18 cellular contexts compared by ENCODE assay signal in the genomic region with DNA sequence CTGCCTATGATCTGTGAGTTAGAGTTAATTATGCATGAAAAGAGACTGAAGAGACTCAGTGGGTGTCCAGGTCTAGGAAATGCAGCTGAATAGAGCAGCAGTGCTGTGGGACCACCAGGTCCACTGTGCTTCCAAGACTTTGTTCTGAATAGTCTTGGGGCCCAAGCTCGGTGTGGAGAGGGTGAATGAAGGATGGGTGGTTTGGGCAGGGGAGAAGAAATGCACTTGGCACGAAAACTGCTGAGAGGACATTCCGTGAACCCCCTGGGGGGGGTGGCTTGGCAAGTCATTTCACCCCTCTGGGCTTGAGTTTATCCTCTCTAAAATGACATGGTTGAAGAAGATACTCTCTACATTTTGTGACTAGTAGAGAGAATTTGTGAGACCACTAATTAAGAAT.
DNase-seq lines count a peak whose midpoint lies in the region; ATAC-seq and TF ChIP-seq lines count a peak whose summit lies in the region.
"Had no signal": no experiment of that assay in that cellular context is flagged by ENCODE, and none has a peak within 500 bp of the region (broad histone marks: within the 10 kb centered on the region; RNA-seq: fewer than 3 reads in every experiment).

No MANE protein-coding gene starts in this region.

- H3K79me2 ChIP-seq in MM.1S (ENCODE audit: low read length): no peaks in the 10 kb centered on the region

- peaks cover 2% of the 10 kb centered on the region for H3K36me3 Mint-ChIP-seq in activated naive CD4-positive, alpha-beta T cell treated with anti-CD3 and anti-CD28 coated beads, Interleukin-2, amount 10 ng/mL, durations not matched to agents 7 days and 5 days
- H3K36me3 Mint-ChIP-seq in activated naive CD8-positive, alpha-beta T cell: no peaks in the 10 kb centered on the region
- H3K36me3 Mint-ChIP-seq in stimulated activated effector memory CD8-positive, alpha-beta T cell treated with anti-CD3 and anti-CD28 coated beads, Interleukin-12 subunit alpha, Interleukin-12 subunit beta, amount 100 ng/mL, for 72 hours: no peaks in the 10 kb centered on the region

- peaks cover 2% of the 10 kb centered on the region for H3K9me3 Mint-ChIP-seq in activated naive CD4-positive, alpha-beta T cell treated with anti-CD3 and anti-CD28 coated beads, Interleukin-2, amount 10 ng/mL, durations not matched to agents 7 days and 5 days
- no peaks in the 10 kb centered on the region for H3K9me3 Mint-ChIP-seq in activated naive CD8-positive, alpha-beta T cell (ENCODE audit: low read depth)
- no peaks in the 10 kb centered on the region for H3K9me3 Mint-ChIP-seq in stimulated activated effector memory CD8-positive, alpha-beta T cell treated with anti-CD3 and anti-CD28 coated beads, Interleukin-12 subunit alpha, Interleukin-12 subunit beta, amount 100 ng/mL, for 72 hours
- H3K9me3 Mint-ChIP-seq: central memory CD8-positive, alpha-beta T cell had no signal

- no peaks in the 10 kb centered on the region for H3K36me3 ChIP-seq in MM.1S (replicated peaks; ENCODE audit: insufficient read depth, low read length)
- H3K36me3 ChIP-seq: left lung, pancreas, suprapubic skin had no signal

- H3K27ac Mint-ChIP-seq in activated naive CD4-positive, alpha-beta T cell treated with anti-CD3 and anti-CD28 coated beads, Interleukin-2, amount 10 ng/mL, durations not matched to agents 7 days and 5 days: peak overlapping the region; percentile 96
- H3K27ac Mint-ChIP-seq in activated naive CD8-positive, alpha-beta T cell: peak overlapping the region; percentile 69
- H3K27ac Mint-ChIP-seq in stimulated activated effector memory CD8-positive, alpha-beta T cell treated with anti-CD3 and anti-CD28 coated beads, Interleukin-12 subunit alpha, Interleukin-12 subunit beta, amount 100 ng/mL, for 72 hours: peak overlapping the region; percentile 81

- peak; percentile 53 for ATAC-seq in stimulated activated effector memory CD8-positive, alpha-beta T cell treated with anti-CD3 and anti-CD28 coated beads, Interleukin-12 subunit alpha, Interleukin-12 subunit beta, amount 100 ng/mL, for 72 hours
- ATAC-seq in HG02870 (IDR thresholded peaks at IDR 0.05; ENCODE audit: unreplicated experiment): no peak

- no peak overlapping the region for H3K4me3 Mint-ChIP-seq in activated naive CD4-positive, alpha-beta T cell treated with anti-CD3 and anti-CD28 coated beads, Interleukin-2, amount 10 ng/mL, durations not matched to agents 7 days and 5 days
- no peak overlapping the region for H3K4me3 Mint-ChIP-seq in activated naive CD8-positive, alpha-beta T cell
- peak overlapping the region; percentile 52 for H3K4me3 Mint-ChIP-seq in stimulated activated effector memory CD8-positive, alpha-beta T cell treated with anti-CD3 and anti-CD28 coated beads, Interleukin-12 subunit alpha, Interleukin-12 subunit beta, amount 100 ng/mL, for 72 hours
- H3K4me3 Mint-ChIP-seq: central memory CD8-positive, alpha-beta T cell had no signal

- H3K4me1 Mint-ChIP-seq in activated naive CD4-positive, alpha-beta T cell treated with anti-CD3 and anti-CD28 coated beads, Interleukin-2, amount 10 ng/mL, durations not matched to agents 7 days and 5 days: peaks cover 15% of the 10 kb centered on the region
- H3K4me1 Mint-ChIP-seq in activated naive CD8-positive, alpha-beta T cell (ENCODE audit: low read depth): peaks cover 6% of the 10 kb centered on the region
- peaks cover 18% of the 10 kb centered on the region for H3K4me1 Mint-ChIP-seq in stimulated activated effector memory CD8-positive, alpha-beta T cell treated with anti-CD3 and anti-CD28 coated beads, Interleukin-12 subunit alpha, Interleukin-12 subunit beta, amount 100 ng/mL, for 72 hours
- H3K4me1 Mint-ChIP-seq: central memory CD8-positive, alpha-beta T cell had no signal

- peak overlapping the region; percentile 5; the same call in 1 of the 2 replicates for H2AFZ ChIP-seq in MM.1S (ENCODE audit: low read length)

- H3K4me3 ChIP-seq in MM.1S (ENCODE audit: low read length): no peak overlapping the region
- H3K4me3 ChIP-seq: left lung, pancreas, suprapubic skin had no signal

- no peaks in the 10 kb centered on the region for H3K9me2 ChIP-seq in MM.1S (replicated peaks; ENCODE audit: insufficient read depth, low read length)

- peak overlapping the region; percentile 91; the same call in 1 of the 2 replicates for H3K4me2 ChIP-seq in MM.1S (ENCODE audit: low read depth, low read length)

- peaks cover 34% of the 10 kb centered on the region for H3F3A ChIP-seq in MM.1S (ENCODE audit: insufficient read depth, low read length)

- TF ChIP-seq CTCF in MM.1S (IDR thresholded peaks at IDR 0.05; ENCODE audit: low read length): no peak

- H4K20me1 ChIP-seq in MM.1S (ENCODE audit: insufficient read depth, low read length): no peaks in the 10 kb centered on the region

- DNase-seq in activated naive CD4-positive, alpha-beta T cell treated with anti-CD3 and anti-CD28 coated beads, Interleukin-2, amount 10 ng/mL, durations not matched to agents 7 days and 5 days: no peak
- no peak for DNase-seq in activated naive CD4-positive, alpha-beta T cell treated with Interleukin-2 at 50 U/mL for 16 hours
- no peak for DNase-seq in MM.1S
- DNase-seq in stimulated activated effector memory CD8-positive, alpha-beta T cell treated with anti-CD3 and anti-CD28 coated beads, Interleukin-12 subunit alpha, Interleukin-12 subunit beta, amount 100 ng/mL, for 72 hours (ENCODE audit: low spot score in 2 of 2): no peak
- DNase-seq in NCI-H2196 (lab: John Stamatoyannopoulos, UW; ENCODE audit: unreplicated experiment): no peak
- no peak for DNase-seq in NCI-H82 (lab: John Stamatoyannopoulos, UW)
- DNase-seq: anterior cingulate cortex; effector memory CD4-positive, alpha-beta T cell; EL; left lung; NCI-H1694 treated with DMSO at 0.1 percent for 48 hours; NCI-H510A; pancreas; SHP77 treated with DMSO at 0.1 percent for 48 hours had no signal

- H3K9me3 ChIP-seq in MM.1S (replicated peaks; ENCODE audit: insufficient read depth, low read length): no peaks in the 10 kb centered on the region
- H3K9me3 ChIP-seq: left lung, pancreas, suprapubic skin had no signal

- no peaks in the 10 kb centered on the region for H3K27me3 Mint-ChIP-seq in activated naive CD4-positive, alpha-beta T cell treated with anti-CD3 and anti-CD28 coated beads, Interleukin-2, amount 10 ng/mL, durations not matched to agents 7 days and 5 days
- H3K27me3 Mint-ChIP-seq in activated naive CD8-positive, alpha-beta T cell: no peaks in the 10 kb centered on the region
- H3K27me3 Mint-ChIP-seq: central memory CD8-positive, alpha-beta T cell had no signal

- no peaks in the 10 kb centered on the region for H3K27me3 ChIP-seq in MM.1S (replicated peaks; ENCODE audit: insufficient read depth, low read length)
- H3K27me3 ChIP-seq: left lung, pancreas, suprapubic skin had no signal

- peak overlapping the region; percentile 99 for H3K27ac ChIP-seq in MM.1S (ENCODE audit: low read length)
- H3K27ac ChIP-seq: suprapubic skin had no signal

- H3K9ac ChIP-seq in MM.1S (ENCODE audit: low read length): no peak overlapping the region; the same call in 1 of the 2 replicates

- H3K4me1 ChIP-seq in MM.1S (ENCODE audit: low read length): peaks cover 35% of the 10 kb centered on the region
- H3K4me1 ChIP-seq: suprapubic skin had no signal

- CTCF ChIA-PET in activated naive CD4-positive, alpha-beta T cell treated with anti-CD3 and anti-CD28 coated beads, Interleukin-2, amount 10 ng/mL, durations not matched to agents 7 days and 5 days (lab: Charles Lee): no interaction called here
